ENCODE assay signal across 34 cellular contexts in genomic region chr9:125103021-125103420, GRCh38.
"Had no signal": no experiment of that assay in that cellular context is flagged by ENCODE, and none has a peak within 500 bp of the region (broad histone marks: within the 10 kb centered on the region; RNA-seq: fewer than 3 reads in every experiment).

No MANE protein-coding gene starts in this region.

- H3K27ac Mint-ChIP-seq: activated CD4-positive, alpha-beta T cell treated with anti-CD3 and anti-CD28 coated beads, Interleukin-2, amount 10 ng/mL, durations not matched to agents 24 days and 14 days; activated CD8-positive, alpha-beta T cell treated with anti-CD3 and anti-CD28 coated beads for 36 hours; activated naive CD8-positive, alpha-beta T cell treated with anti-CD3 and anti-CD28 coated beads for 36 hours; activated T-cell treated with anti-CD3 and anti-CD28 coated beads, Interleukin-2, amount 50 U/mL, for 72 hours; activated T-helper 17 cell treated with anti-CD3 and anti-CD28 coated beads, Interleukin-2, amount 50 U/mL, for 72 hours had no signal

- H3K27ac ChIP-seq: brain microvascular endothelial cell, KMS-11, RWPE1 had no signal

- H3K36me3 ChIP-seq: brain microvascular endothelial cell had no signal

- H3K4me3 Mint-ChIP-seq: activated CD4-positive, alpha-beta T cell treated with anti-CD3 and anti-CD28 coated beads, Interleukin-2, amount 10 ng/mL, durations not matched to agents 24 days and 14 days; activated CD8-positive, alpha-beta T cell treated with anti-CD3 and anti-CD28 coated beads for 36 hours; activated naive CD8-positive, alpha-beta T cell treated with anti-CD3 and anti-CD28 coated beads for 36 hours; activated T-cell treated with anti-CD3 and anti-CD28 coated beads, Interleukin-2, amount 50 U/mL, for 72 hours; activated T-helper 17 cell treated with anti-CD3 and anti-CD28 coated beads, Interleukin-2, amount 50 U/mL, for 72 hours had no signal

- H3K27me3 ChIP-seq: brain microvascular endothelial cell had no signal

- ATAC-seq: activated CD8-positive, alpha-beta T cell treated with anti-CD3 and anti-CD28 coated beads for 36 hours; activated T-cell treated with anti-CD3 and anti-CD28 coated beads, Interleukin-2, amount 50 U/mL, for 72 hours; activated T-helper 17 cell treated with anti-CD3 and anti-CD28 coated beads, Interleukin-2, amount 50 U/mL, for 72 hours; PC-3; Right ventricle myocardium inferior had no signal

- H3K9me3 Mint-ChIP-seq: activated CD4-positive, alpha-beta T cell treated with anti-CD3 and anti-CD28 coated beads, Interleukin-2, amount 10 ng/mL, durations not matched to agents 24 days and 14 days; activated CD8-positive, alpha-beta T cell treated with anti-CD3 and anti-CD28 coated beads for 36 hours; activated naive CD8-positive, alpha-beta T cell treated with anti-CD3 and anti-CD28 coated beads for 36 hours; activated T-cell treated with anti-CD3 and anti-CD28 coated beads, Interleukin-2, amount 50 U/mL, for 72 hours; activated T-helper 17 cell treated with anti-CD3 and anti-CD28 coated beads, Interleukin-2, amount 50 U/mL, for 72 hours had no signal

- H3K27me3 Mint-ChIP-seq: activated CD4-positive, alpha-beta T cell treated with anti-CD3 and anti-CD28 coated beads, Interleukin-2, amount 10 ng/mL, durations not matched to agents 24 days and 14 days; activated CD8-positive, alpha-beta T cell treated with anti-CD3 and anti-CD28 coated beads for 36 hours; activated naive CD8-positive, alpha-beta T cell treated with anti-CD3 and anti-CD28 coated beads for 36 hours; activated T-helper 17 cell treated with anti-CD3 and anti-CD28 coated beads, Interleukin-2, amount 50 U/mL, for 72 hours had no signal

- H3K36me3 Mint-ChIP-seq: activated naive CD8-positive, alpha-beta T cell treated with anti-CD3 and anti-CD28 coated beads for 36 hours had no signal

- DNase-seq: activated CD4-positive, alpha-beta T cell treated with anti-CD3 and anti-CD28 coated beads, Interleukin-2, amount 10 ng/mL, durations not matched to agents 24 days and 14 days; activated CD4-positive, alpha-beta T cell treated with anti-CD3 and anti-CD28 coated beads, Interleukin-2, amount 50 U/mL, for 4 hours; activated CD8-positive, alpha-beta T cell treated with anti-CD3 and anti-CD28 coated beads for 36 hours; activated effector memory CD4-positive, alpha-beta T cell treated with anti-CD3 and anti-CD28 coated beads, Interleukin-2, amount 50 U/mL, for 16 hours; activated naive CD4-positive, alpha-beta T cell; activated naive CD4-positive, alpha-beta T cell treated with anti-CD3 and anti-CD28 coated beads, Interleukin-2, amount 50 U/mL, for 16 hours; activated naive CD8-positive, alpha-beta T cell treated with anti-CD3 and anti-CD28 coated beads for 36 hours; activated T-cell treated with anti-CD3 and anti-CD28 coated beads, Interleukin-2, amount 50 U/mL, for 1 hour; activated T-cell treated with anti-CD3 and anti-CD28 coated beads, Interleukin-2, amount 50 U/mL, for 72 hours; amniotic stem cell; aorta; brain microvascular endothelial cell; central memory CD4-positive, alpha-beta T cell; MM.1S; MV-4-11; NCI-H1092 treated with DMSO at 0.1 percent for 48 hours; NCI-H1417; NCI-H146; NCI-H187; NCI-H2029 treated with DMSO at 0.1 percent for 48 hours; NCI-H2107; NCI-H2171; NCI-H510A; NCI-H526; NCI-H748 treated with DMSO at 0.1 percent for 48 hours; NK-92 treated with Interleukin-12 subunit alpha and Interleukin-12 subunit beta, amount 100 ng/mL, for 24 hours; PC-3; SIG-M5; SW 1271; T1000 had no signal
